In the genomic region with DNA sequence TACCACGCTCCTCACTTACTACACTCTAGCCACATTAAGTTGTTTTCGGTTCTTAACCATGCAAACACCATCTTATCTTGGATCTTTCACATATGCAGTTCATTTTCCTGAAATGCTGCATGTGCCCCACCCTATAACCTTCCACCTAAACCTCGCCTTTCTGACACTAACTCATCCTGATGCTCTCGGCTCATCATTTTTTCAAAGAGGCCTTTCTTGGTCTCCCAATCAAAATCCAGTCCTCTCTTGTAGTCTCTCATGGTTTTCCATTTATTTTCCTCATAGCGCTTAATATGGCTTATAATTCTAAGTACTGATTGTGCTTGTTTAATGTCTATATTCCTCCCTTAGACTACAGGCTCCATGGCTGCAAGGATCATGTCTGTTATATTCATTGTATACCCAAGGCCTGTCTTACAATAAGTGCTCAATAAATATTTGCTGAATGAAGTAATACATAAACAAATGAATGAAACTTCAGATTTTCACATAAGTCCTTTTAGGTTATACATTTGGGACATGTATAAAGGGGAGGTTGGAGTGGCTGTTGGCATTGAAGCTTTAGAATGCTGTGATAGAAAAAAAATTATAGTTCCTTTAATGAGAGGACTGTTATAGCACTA, we compare ENCODE assay signal across 1 cellular context.
TF ChIP-seq lines count a peak whose summit lies in the region.

No MANE protein-coding gene starts in this region.

TF ChIP-seq in HCT116, 20 proteins besides CTCF, POLR2A, EP300 and RAD21:
- TF ChIP-seq CBX3 (IDR thresholded peaks at IDR 0.05; ENCODE audit: low read depth) (0 out of 2 replicates have a peak, but pooled peaks have one; percentile 12), SP1 (IDR thresholded peaks at IDR 0.05; ENCODE audit: low read depth) (no peak)
